1 cellular context compared by ENCODE assay signal in genomic region chr20:39638671-39639070, GRCh38.
TF ChIP-seq lines count a peak whose summit lies in the region.

No MANE protein-coding gene starts in this region.

TF ChIP-seq in H1, 55 proteins besides CTCF, POLR2A, EP300 and RAD21 (continued from another document):
- no peak for TF ChIP-seq CHD7 (IDR thresholded peaks at IDR 0.05; ENCODE audit: insufficient replicate concordance, low read length)
- no peak for TF ChIP-seq HDAC6 (IDR thresholded peaks at IDR 0.05; ENCODE audit: low read depth, low read length)
- no peak for TF ChIP-seq ZNF274 (IDR thresholded peaks at IDR 0.05; ENCODE audit: borderline replicate concordance, extremely low read depth, low read length)
- TF ChIP-seq NRF1 (IDR thresholded peaks at IDR 0.05; ENCODE audit: low read depth, low read length), result no peak
- TF ChIP-seq RBBP5 (IDR thresholded peaks at IDR 0.05; ENCODE audit: borderline replicate concordance, low read depth, low read length), result no peak
- no peak for TF ChIP-seq CHD1 (IDR thresholded peaks at IDR 0.05; ENCODE audit: low read depth, low read length)
TF ChIP-seq in H1: peak in this region for 0.
